In the genomic region with DNA sequence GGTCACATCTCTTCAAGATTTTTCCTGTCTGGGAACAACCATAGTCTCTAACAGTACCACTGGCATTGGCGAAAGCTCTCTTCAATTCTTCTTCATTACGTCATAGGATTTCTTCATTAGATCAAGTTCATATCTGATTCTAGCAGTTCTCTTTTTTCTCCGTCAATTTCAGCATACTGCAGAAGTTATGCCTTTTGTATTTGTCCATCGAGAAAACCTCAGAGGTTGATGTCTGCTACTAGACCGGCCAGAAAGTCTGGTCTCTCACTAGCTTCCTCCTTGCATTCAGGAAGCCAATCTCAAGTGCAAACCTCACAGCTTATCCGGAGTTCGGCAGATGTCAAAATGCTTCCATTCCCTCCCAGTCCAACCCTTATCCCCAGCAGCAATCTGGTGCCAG, we compare ENCODE assay signal across 10 cellular contexts. TPM values are rescaled to one million over a fixed set of nuclear protein-coding genes. Genes with fewer than 3 reads are reported as not detected.
DNase-seq lines count a peak whose midpoint lies in the region; ATAC-seq, FAIRE-seq and TF ChIP-seq lines count a peak whose summit lies in the region.
"Had no signal": no experiment of that assay in that cellular context is flagged by ENCODE, and none has a peak within 500 bp of the region (broad histone marks: within the 10 kb centered on the region; RNA-seq: fewer than 3 reads in every experiment).

No MANE protein-coding gene starts in this region.

- H3K27me3 Mint-ChIP-seq in activated CD4-positive, alpha-beta T cell treated with anti-CD3 and anti-CD28 coated beads for 36 hours: peaks cover 4% of the 10 kb centered on the region

- ATAC-seq in GM21737 (IDR thresholded peaks at IDR 0.05; ENCODE audit: unreplicated experiment) (peak; percentile 61), HepG2 (no peak), aorta (ENCODE audit: low FRiP score) (no peak)
- no peak for ATAC-seq in activated CD4-positive, alpha-beta T cell treated with anti-CD3 and anti-CD28 coated beads for 36 hours

- no peak overlapping the region for H3K27ac Mint-ChIP-seq in activated CD4-positive, alpha-beta T cell treated with anti-CD3 and anti-CD28 coated beads for 36 hours

- DNase-seq in GF-D8 (lab: John Stamatoyannopoulos, UW): peak; percentile 8
- DNase-seq in NCI-H524 treated with DMSO at 0.1 percent for 48 hours (lab: John Stamatoyannopoulos, UW): peak; percentile 65
- no peak for DNase-seq in HepG2 (ENCODE audit: low spot score)
- no peak for DNase-seq in NCI-H1694 treated with DMSO at 0.1 percent for 48 hours (lab: John Stamatoyannopoulos, UW)
- DNase-seq in activated CD4-positive, alpha-beta T cell treated with anti-CD3 and anti-CD28 coated beads for 36 hours: no peak
- DNase-seq in aorta: no peak
- no peak for DNase-seq in effector CD8-positive, alpha-beta T cell (lab: John Stamatoyannopoulos, UW)
- DNase-seq: Peyer's patch had no signal

- TF ChIP-seq EP300 in HepG2 (IDR thresholded peaks at IDR 0.05; ENCODE audit: low read depth in 2 of 2, low read length in 2 of 2) (no peak), HepG2 (CRISPR knock-in tag; IDR thresholded peaks at IDR 0.05; ENCODE audit: borderline replicate concordance) (no peak)

- FAIRE-seq in HepG2 (lab: Jason Lieb, UNC): no peak

- H3K27me3 ChIP-seq in HepG2 (ENCODE audit: control insufficient read depth in 1 of 2, insufficient read depth in 2 of 2, low read length in 2 of 2) (no peaks in the 10 kb centered on the region), aorta (ENCODE audit: control insufficient read depth in 1 of 2, insufficient read depth in 2 of 2, low read length in 1 of 2) (no peaks in the 10 kb centered on the region)
- H3K27me3 ChIP-seq: Peyer's patch had no signal

- 82% methylated on average over 7 of the region's 7 CpGs for WGBS in HepG2 (ENCODE audit: low lambda C conversion rate)
- 69 to 78% methylated on average over 7 of the region's 7 CpGs for WGBS in aorta, 2 donors

- intact Hi-C loops in HepG2 (cut with micrococcal nuclease; ENCODE audit: unreplicated experiment) (no loop called here), aorta (cut with DNase I) (no loop called here)
- intact Hi-C loops in activated CD4-positive, alpha-beta T cell treated with anti-CD3 and anti-CD28 coated beads for 36 hours (cut with DNase I, micrococcal nuclease): no loop called here

- no peak overlapping the region for H3K9ac ChIP-seq in HepG2 (ENCODE audit: insufficient read depth, low read depth, low read length)

- H4K20me1 ChIP-seq in HepG2 (ENCODE audit: insufficient read depth, low read length): no peaks in the 10 kb centered on the region

- H3K4me3 ChIP-seq in HepG2 (replicated peaks in 1 of 3; ENCODE audit: insufficient read depth in 1 of 3, low read depth in 2 of 3, low read length in 3 of 3) (no peak overlapping the region), aorta (ENCODE audit: low read length in 2 of 2) (no peak overlapping the region)
- H3K4me3 ChIP-seq: Peyer's patch had no signal

- POLR2A ChIA-PET in HepG2 (lab: Yijun Ruan, JAX): no interaction called here
- POLR2A ChIA-PET in activated CD4-positive, alpha-beta T cell treated with anti-CD3 and anti-CD28 coated beads for 36 hours (lab: Charles Lee): no interaction called here

- H3K79me2 ChIP-seq in HepG2 (ENCODE audit: insufficient read depth, low read length): no peaks in the 10 kb centered on the region

- H3K36me3 Mint-ChIP-seq in activated CD4-positive, alpha-beta T cell treated with anti-CD3 and anti-CD28 coated beads for 36 hours (ENCODE audit: low read depth): no peaks in the 10 kb centered on the region

- H3K4me2 ChIP-seq in HepG2 (ENCODE audit: low read depth, low read length): no peak overlapping the region

- H2AFZ ChIP-seq in HepG2 (ENCODE audit: low read length): no peak overlapping the region

- no peak for TF ChIP-seq RAD21 in HepG2 (CRISPR knock-in tag; IDR thresholded peaks at IDR 0.05)

- CTCF ChIA-PET in HepG2 (lab: Yijun Ruan, JAX; ENCODE audit: low intra/inter-chr PET ratio, low total read pairs): no interaction called here
- CTCF ChIA-PET in activated CD4-positive, alpha-beta T cell treated with anti-CD3 and anti-CD28 coated beads for 36 hours (lab: Charles Lee): no interaction called here

- no peaks in the 10 kb centered on the region for H3K9me3 Mint-ChIP-seq in activated CD4-positive, alpha-beta T cell treated with anti-CD3 and anti-CD28 coated beads for 36 hours (ENCODE audit: low read depth)

- peaks cover 13% of the 10 kb centered on the region for H3K4me1 ChIP-seq in HepG2 (ENCODE audit: insufficient read depth, low read length)
- no peaks in the 10 kb centered on the region for H3K4me1 ChIP-seq in aorta (ENCODE audit: control insufficient read depth in 1 of 2, insufficient read depth in 2 of 2, low read length in 2 of 2)
- H3K4me1 ChIP-seq: Peyer's patch had no signal

- no peaks in the 10 kb centered on the region for H3K36me3 ChIP-seq in HepG2 (replicated peaks in 1 of 2; ENCODE audit: control insufficient read depth in 1 of 2, insufficient read depth in 2 of 2, low read length in 2 of 2)
- no peaks in the 10 kb centered on the region for H3K36me3 ChIP-seq in aorta (ENCODE audit: control insufficient read depth in 1 of 2, insufficient read depth in 2 of 2, low read length in 1 of 2)
- H3K36me3 ChIP-seq: Peyer's patch had no signal

- H3K4me1 Mint-ChIP-seq in activated CD4-positive, alpha-beta T cell treated with anti-CD3 and anti-CD28 coated beads for 36 hours: peaks cover 8% of the 10 kb centered on the region

- no peak for TF ChIP-seq POLR2A in HepG2 (IDR thresholded peaks at IDR 0.05; ENCODE audit: insufficient read depth in 1 of 2, low read depth in 2 of 2, low read length in 2 of 2)

- no peak overlapping the region for H3K27ac ChIP-seq in HepG2 (ENCODE audit: extremely low read length, insufficient read depth, low read length)
- no peak overlapping the region for H3K27ac ChIP-seq in aorta (ENCODE audit: low read depth in 1 of 2, low read length in 2 of 2)
- H3K27ac ChIP-seq: Peyer's patch had no signal

- TF ChIP-seq CTCF in HepG2 (CRISPR knock-in tag; IDR thresholded peaks at IDR 0.05): no peak

- no TSS peak for BruUV-seq in HepG2 (replicated peaks; lab: Mats Ljungman, UMichigan)

- H3K4me3 Mint-ChIP-seq in activated CD4-positive, alpha-beta T cell treated with anti-CD3 and anti-CD28 coated beads for 36 hours: no peak overlapping the region

- H3K9me3 ChIP-seq in HepG2 (ENCODE audit: low read length): no peaks in the 10 kb centered on the region
- H3K9me3 ChIP-seq in aorta (ENCODE audit: control insufficient read depth, low read length): no peaks in the 10 kb centered on the region
- H3K9me3 ChIP-seq: Peyer's patch had no signal

- in situ Hi-C loops in HepG2 (cut with HindIII; ENCODE audit: extremely low pct_ligation_motif_present, low pct_unique_long_range_greater_than_20kb): no loop called here

TF ChIP-seq in HepG2, 621 proteins besides CTCF, POLR2A, EP300 and RAD21:
- 0 out of 2 replicates have a peak, but pooled peaks have one; percentile 38 for TF ChIP-seq ATF7 (IDR thresholded peaks at IDR 0.05)
- no peak for TF ChIP-seq ATF7 (CRISPR knock-in tag; IDR thresholded peaks at IDR 0.05)
- TF ChIP-seq, protein P1, sequence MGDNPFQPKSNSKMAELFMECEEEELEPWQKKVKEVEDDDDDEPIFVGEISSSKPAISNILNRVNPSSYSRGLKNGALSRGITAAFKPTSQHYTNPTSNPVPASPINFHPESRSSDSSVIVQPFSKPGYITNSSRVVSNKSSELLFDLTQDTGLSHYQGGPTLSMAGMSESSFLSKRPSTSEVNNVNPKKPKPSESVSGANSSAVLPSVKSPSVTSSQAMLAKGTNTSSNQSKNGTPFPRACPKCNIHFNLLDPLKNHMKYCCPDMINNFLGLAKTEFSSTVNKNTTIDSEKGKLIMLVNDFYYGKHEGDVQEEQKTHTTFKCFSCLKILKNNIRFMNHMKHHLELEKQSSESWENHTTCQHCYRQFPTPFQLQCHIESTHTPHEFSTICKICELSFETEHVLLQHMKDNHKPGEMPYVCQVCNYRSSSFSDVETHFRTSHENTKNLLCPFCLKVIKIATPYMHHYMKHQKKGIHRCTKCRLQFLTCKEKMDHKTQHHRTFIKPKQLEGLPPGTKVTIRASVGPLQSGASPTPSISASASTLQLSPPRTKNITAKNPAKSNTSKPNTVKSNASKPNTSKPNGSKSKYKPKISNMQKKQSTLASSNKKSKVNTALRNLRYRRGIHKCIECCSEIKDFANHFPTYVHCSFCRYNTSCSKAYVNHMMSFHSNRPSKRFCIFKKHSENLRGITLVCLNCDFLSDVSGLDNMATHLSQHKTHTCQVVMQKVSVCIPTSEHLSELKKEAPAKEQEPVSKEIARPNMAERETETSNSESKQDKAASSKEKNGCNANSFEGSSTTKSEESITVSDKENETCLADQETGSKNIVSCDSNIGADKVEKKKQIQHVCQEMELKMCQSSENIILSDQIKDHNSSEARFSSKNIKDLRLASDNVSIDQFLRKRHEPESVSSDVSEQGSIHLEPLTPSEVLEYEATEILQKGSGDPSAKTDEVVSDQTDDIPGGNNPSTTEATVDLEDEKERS (CRISPR knock-in tag; IDR thresholded peaks at IDR 0.05): no peak

RNA-seq across cellular contexts. Expression of a gene that starts 56.6 kb away (rescaled TPM):
- 0.02 TPM in 1 of 2 replicates, not detected in the other for total RNA-seq in HepG2 (2016; rRNA removed; fragmentation: Illumina TruSeq; extraction: Trizol)
- total RNA-seq in HepG2 (2016; cell fraction: cytosol; rRNA removed; fragmentation: Illumina TruSeq; extraction: Trizol; ENCODE audit: low read depth): not detected in 2 replicates
- total RNA-seq in HepG2 (2016; cell fraction: insoluble cytoplasmic fraction; rRNA removed; fragmentation: Illumina TruSeq; extraction: Trizol): 0.04 TPM in 1 of 2 replicates, not detected in the other
- total RNA-seq in HepG2 (2016; cell fraction: membrane; rRNA removed; fragmentation: Illumina TruSeq; extraction: Trizol): not detected in 2 replicates
- total RNA-seq in HepG2 (2016; cell fraction: nucleus; rRNA removed; fragmentation: Illumina TruSeq; extraction: Trizol): 0.09 TPM in 1 of 2 replicates, not detected in the other
- polyA plus RNA-seq in HepG2 (2011; rRNA removed): 0.03 TPM in 1 of 2 replicates, not detected in the other
- not detected in 2 replicates for polyA plus RNA-seq in HepG2 (2011; cell fraction: cytosol; rRNA removed)
- polyA plus RNA-seq in HepG2 (2011; cell fraction: nucleus; rRNA removed): not detected in 2 replicates
- not detected in 2 replicates for polyA plus RNA-seq in HepG2 (2012)
- not detected in 2 replicates for polyA plus RNA-seq in HepG2 (2016; cell fraction: cytosol; fragmentation: Illumina TruSeq; extraction: Trizol; ENCODE audit: low read depth)
- polyA plus RNA-seq in HepG2 (2016; cell fraction: insoluble cytoplasmic fraction; fragmentation: Illumina TruSeq; extraction: Trizol; ENCODE audit: low read depth): not detected in 2 replicates
- 0.03 TPM in 1 of 2 replicates, not detected in the other for polyA plus RNA-seq in HepG2 (2016; cell fraction: membrane; fragmentation: Illumina TruSeq; extraction: Trizol; ENCODE audit: low read depth)
- not detected in 2 replicates for polyA plus RNA-seq in HepG2 (2016; cell fraction: nucleus; fragmentation: Illumina TruSeq; extraction: Trizol; ENCODE audit: insufficient read depth, low read depth)
- polyA minus RNA-seq in HepG2 (2011; rRNA and poly(A)+ RNA removed; ENCODE audit: low replicate concordance): not detected in 2 replicates
- polyA minus RNA-seq in HepG2 (2011; cell fraction: cytosol; rRNA and poly(A)+ RNA removed): not detected in 2 replicates
- polyA minus RNA-seq in HepG2 (2011; cell fraction: nucleus; rRNA and poly(A)+ RNA removed): not detected in 2 replicates
- total RNA-seq in activated CD4-positive, alpha-beta T cell treated with anti-CD3 and anti-CD28 coated beads for 36 hours: not detected
- 1 to 10 TPM in 1 of 2 donors, under 1 TPM in 1; 0.62 to 2.9 TPM for total RNA-seq in aorta
- not detected for polyA plus RNA-seq in aorta
- total RNA-seq: epithelial cell of proximal tubule, Peyer's patch had no signal

Comparison
In these comparisons a context has a peak if more than half of its experiments do, and no peak if none do; other contexts are left out.
1. DNase-seq: peak in GF-D8 (single experiment) and NCI-H524 treated with DMSO at 0.1 percent for 48 hours (single experiment); none in HepG2 (single experiment), NCI-H1694 treated with DMSO at 0.1 percent for 48 hours (single experiment), activated CD4-positive, alpha-beta T cell treated with anti-CD3 and anti-CD28 coated beads for 36 hours (single experiment), aorta (0 of 2) and effector CD8-positive, alpha-beta T cell (single experiment).